ENCODE assay signal across 33 cellular contexts in the genomic region with DNA sequence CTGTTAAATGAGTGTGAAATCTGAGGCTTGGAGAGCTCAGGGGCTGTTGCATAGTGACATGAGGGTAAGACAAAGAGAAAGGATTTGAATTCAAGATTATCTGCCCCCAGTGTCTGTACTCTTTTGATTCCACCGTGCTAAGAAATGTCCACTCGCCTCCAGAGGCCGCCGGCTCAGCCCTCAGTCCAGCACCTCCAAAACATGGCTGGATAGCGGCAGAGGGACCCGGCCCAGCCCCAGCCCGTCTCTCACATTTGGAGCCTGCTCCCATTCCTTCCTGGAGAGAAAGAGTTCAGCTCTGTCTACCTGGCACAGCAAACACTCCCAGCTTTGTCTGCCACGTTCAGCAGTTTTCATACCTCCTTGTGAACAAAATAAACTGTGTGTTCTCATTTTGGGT.
"Had no signal": no experiment of that assay in that cellular context is flagged by ENCODE, and none has a peak within 500 bp of the region (broad histone marks: within the 10 kb centered on the region; RNA-seq: fewer than 3 reads in every experiment).

No MANE protein-coding gene starts in this region.

- H3K27me3 ChIP-seq: brain microvascular endothelial cell, MG63, Peyer's patch had no signal

- H3K4me3 ChIP-seq: MG63, Peyer's patch, SJCRH30, SK-N-MC had no signal

- H3K27ac ChIP-seq: brain microvascular endothelial cell, Peyer's patch, SJCRH30, SK-N-MC, WERI-Rb-1 had no signal

- H3K36me3 ChIP-seq: brain microvascular endothelial cell, MG63, Peyer's patch, SJCRH30 had no signal

- H3K4me3 Mint-ChIP-seq: activated CD4-positive, alpha-beta memory T cell treated with anti-CD3 and anti-CD28 coated beads, Interleukin-2, amount 10 ng/mL, durations not matched to agents 7 days and 5 days; activated CD8-positive, alpha-beta memory T cell treated with anti-CD3 and anti-CD28 coated beads, Interleukin-2, amount 10 ng/mL, durations not matched to agents 7 days and 5 days; activated naive CD8-positive, alpha-beta T cell treated with anti-CD3 and anti-CD28 coated beads for 36 hours had no signal

- H3K9me3 ChIP-seq: MG63 had no signal

- H3K36me3 Mint-ChIP-seq: activated naive CD8-positive, alpha-beta T cell treated with anti-CD3 and anti-CD28 coated beads for 36 hours had no signal

- DNase-seq: activated CD4-positive, alpha-beta memory T cell treated with anti-CD3 and anti-CD28 coated beads, Interleukin-2, amount 10 ng/mL, durations not matched to agents 7 days and 5 days; activated CD4-positive, alpha-beta T cell treated with anti-CD3 and anti-CD28 coated beads for 1 hour; activated CD4-positive, alpha-beta T cell treated with anti-CD3 and anti-CD28 coated beads for 48 hours; activated CD4-positive, CD25-positive, alpha-beta regulatory T cell; activated CD8-positive, alpha-beta memory T cell treated with anti-CD3 and anti-CD28 coated beads for 24 hours; activated CD8-positive, alpha-beta memory T cell treated with anti-CD3 and anti-CD28 coated beads, Interleukin-2, amount 10 ng/mL, durations not matched to agents 7 days and 5 days; activated CD8-positive, alpha-beta memory T cell treated with anti-CD3 and anti-CD28 coated beads, Interleukin-2, amount 50 U/mL, for 48 hours; activated effector memory CD4-positive, alpha-beta T cell treated with Interleukin-2 at 50 U/mL for 16 hours; activated naive CD4-positive, alpha-beta T cell treated with anti-CD3 and anti-CD28 coated beads, Interleukin-2, amount 50 U/mL, for 16 hours; activated naive CD8-positive, alpha-beta T cell treated with anti-CD3 and anti-CD28 coated beads for 36 hours; activated T-cell treated with anti-CD3 and anti-CD28 coated beads, Interleukin-2, amount 50 U/mL, for 48 hours; amniotic stem cell; brain microvascular endothelial cell; central memory CD4-positive, alpha-beta T cell; Kasumi-1; MG63; NCI-H1048; NCI-H1105 treated with DMSO at 0.1 percent for 48 hours; NCI-H1436; NCI-H1694; NCI-H1930; NCI-H2081 treated with DMSO at 0.1 percent for 48 hours; NCI-H345; NCI-H526; NCI-H748 treated with DMSO at 0.1 percent for 48 hours; NK-92 treated with Interleukin-12 subunit alpha and Interleukin-12 subunit beta, amount 100 ng/mL, for 24 hours; PC-3; SHP77; SJCRH30; T1000; WERI-Rb-1 had no signal

- H3K4me1 ChIP-seq: Peyer's patch, SJCRH30 had no signal

- H3K27ac Mint-ChIP-seq: activated CD4-positive, alpha-beta memory T cell treated with anti-CD3 and anti-CD28 coated beads, Interleukin-2, amount 10 ng/mL, durations not matched to agents 7 days and 5 days; activated CD8-positive, alpha-beta memory T cell treated with anti-CD3 and anti-CD28 coated beads, Interleukin-2, amount 10 ng/mL, durations not matched to agents 7 days and 5 days; activated naive CD8-positive, alpha-beta T cell treated with anti-CD3 and anti-CD28 coated beads for 36 hours had no signal

- ATAC-seq: activated CD8-positive, alpha-beta memory T cell treated with anti-CD3 and anti-CD28 coated beads, Interleukin-2, amount 10 ng/mL, durations not matched to agents 7 days and 5 days; PC-3 had no signal

- H3K27me3 Mint-ChIP-seq: activated naive CD8-positive, alpha-beta T cell treated with anti-CD3 and anti-CD28 coated beads for 36 hours had no signal

- H3K4me1 Mint-ChIP-seq: activated CD4-positive, alpha-beta memory T cell treated with anti-CD3 and anti-CD28 coated beads, Interleukin-2, amount 10 ng/mL, durations not matched to agents 7 days and 5 days; activated CD8-positive, alpha-beta memory T cell treated with anti-CD3 and anti-CD28 coated beads, Interleukin-2, amount 10 ng/mL, durations not matched to agents 7 days and 5 days; activated naive CD8-positive, alpha-beta T cell treated with anti-CD3 and anti-CD28 coated beads for 36 hours had no signal
